19 cellular contexts compared by ENCODE assay signal in the genomic region with DNA sequence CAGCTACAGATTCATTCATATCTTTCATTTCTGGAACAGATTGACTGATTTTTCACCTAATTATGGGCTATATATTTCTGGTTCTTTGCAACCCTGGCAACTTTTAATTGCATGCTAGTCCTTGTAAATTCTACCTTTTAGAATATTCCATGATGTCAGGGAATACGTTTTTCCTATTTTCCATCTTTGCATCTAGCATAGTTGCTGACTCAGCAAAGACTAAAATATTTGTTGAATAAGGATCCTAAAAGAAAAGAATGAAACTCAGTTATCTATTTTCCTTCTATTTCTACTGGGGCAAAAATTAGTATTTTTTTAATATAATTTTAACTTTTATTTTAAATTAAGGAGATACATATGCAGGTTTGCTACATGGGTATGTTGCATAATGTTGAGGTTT.
DNase-seq lines count a peak whose midpoint lies in the region; ATAC-seq, FAIRE-seq and TF ChIP-seq lines count a peak whose summit lies in the region.
"Had no signal": no experiment of that assay in that cellular context is flagged by ENCODE, and none has a peak within 500 bp of the region (broad histone marks: within the 10 kb centered on the region; RNA-seq: fewer than 3 reads in every experiment).

No MANE protein-coding gene starts in this region.

- TF ChIP-seq EP300 in A549 (IDR thresholded peaks at IDR 0.05): no peak
- TF ChIP-seq EP300 in H1 (IDR thresholded peaks at IDR 0.05; ENCODE audit: borderline replicate concordance in 1 of 2, low read depth in 2 of 2, low read length in 2 of 2): no peak

- H3K36me3 ChIP-seq in IMR-90 (ENCODE audit: control insufficient read depth, insufficient read depth, low read length): no peaks in the 10 kb centered on the region
- H3K36me3 ChIP-seq in H1 (ENCODE audit: control insufficient read depth in 2 of 4, insufficient read depth in 4 of 4, low read length in 3 of 4): no peaks in the 10 kb centered on the region
- H3K36me3 ChIP-seq: BLaER1 treated with 17β-estradiol and CSF1 and Interleukin-3, amounts not matched to agents 10 nM and 100 nM had no signal

- no peak overlapping the region for H3K27ac ChIP-seq in A549
- no peak overlapping the region for H3K27ac ChIP-seq in IMR-90 (ENCODE audit: insufficient read depth, low read length)
- no peak overlapping the region for H3K27ac ChIP-seq in H1 (ENCODE audit: low read depth, low read length)
- H3K27ac ChIP-seq: BLaER1 treated with 17β-estradiol and CSF1 and Interleukin-3, amounts not matched to agents 10 nM and 100 nM; C4-2B had no signal

- H4K5ac ChIP-seq in IMR-90 (ENCODE audit: low read depth, low read length): no peak overlapping the region
- H4K5ac ChIP-seq in H1 (ENCODE audit: insufficient read length, low read depth, low read length): no peak overlapping the region

- H3K23ac ChIP-seq in IMR-90 (ENCODE audit: low read depth, low read length): no peak overlapping the region
- no peak overlapping the region for H3K23ac ChIP-seq in H1 (ENCODE audit: insufficient read length)

- BruUV-seq in IMR-90 (replicated peaks; lab: Mats Ljungman, UMichigan): no TSS peak

- no peak for ATAC-seq in A549
- no peak for ATAC-seq in IMR-90 (ENCODE audit: low read depth)
- no peak for ATAC-seq in left lobe of liver
- ATAC-seq: CD8-positive, alpha-beta T cell had no signal

- H3K9me1 ChIP-seq in IMR-90 (ENCODE audit: insufficient read depth, low read length): no peaks in the 10 kb centered on the region

- H4K20me1 ChIP-seq in IMR-90 (ENCODE audit: insufficient read depth, low read length) (no peaks in the 10 kb centered on the region), H1 (replicated peaks in 1 of 2; ENCODE audit: control insufficient read depth in 1 of 2, insufficient read depth in 2 of 2, low read length in 2 of 2) (no peaks in the 10 kb centered on the region)
- H4K20me1 ChIP-seq: BLaER1 treated with 17β-estradiol and CSF1 and Interleukin-3, amounts not matched to agents 10 nM and 100 nM had no signal

- H3K79me2 ChIP-seq in H1 (ENCODE audit: control insufficient read depth in 1 of 2, insufficient read depth in 2 of 2, low read length in 2 of 2): no peaks in the 10 kb centered on the region

- H3K79me1 ChIP-seq in IMR-90 (ENCODE audit: low read depth in 1 of 2, low read length in 2 of 2) (no peaks in the 10 kb centered on the region), H1 (ENCODE audit: low read depth, low read length) (no peaks in the 10 kb centered on the region)

- H2BK120ac ChIP-seq in IMR-90 (ENCODE audit: low read depth, low read length) (no peak overlapping the region), H1 (replicated peaks; ENCODE audit: low read depth, low read length) (no peak overlapping the region)

- H3K14ac ChIP-seq in IMR-90 (replicated peaks; ENCODE audit: low read depth, low read length) (no peak overlapping the region), H1 (ENCODE audit: insufficient read length) (no peak overlapping the region)

- H3K4me3 ChIP-seq in A549 (no peak overlapping the region), IMR-90 (ENCODE audit: insufficient read depth, low read depth, low read length) (no peak overlapping the region), H1 (ENCODE audit: extremely low read depth in 1 of 4, insufficient read depth in 2 of 4, low read depth in 3 of 4, low read length in 4 of 4) (no peak overlapping the region)
- H3K4me3 ChIP-seq: BLaER1 treated with 17β-estradiol and CSF1 and Interleukin-3, amounts not matched to agents 10 nM and 100 nM had no signal

- TF ChIP-seq CTCF in A549 (IDR thresholded peaks at IDR 0.05) (no peak), IMR-90 (conservative IDR thresholded peaks at IDR 0.05; ENCODE audit: low read depth, low read length) (no peak), H1 (IDR thresholded peaks at IDR 0.05; ENCODE audit: control extremely low read depth in 1 of 3, insufficient read depth in 1 of 3, low read depth in 1 of 3, low read length in 3 of 3) (no peak)

- no peak overlapping the region for H3K56ac ChIP-seq in IMR-90 (ENCODE audit: extremely low read depth, insufficient read depth, low read length)
- no peak overlapping the region for H3K56ac ChIP-seq in H1 (replicated peaks; ENCODE audit: insufficient read length, low read depth, low read length)

- no peak for TF ChIP-seq POLR2A in A549 (IDR thresholded peaks at IDR 0.05; ENCODE audit: low read length)
- TF ChIP-seq POLR2A in IMR-90 (IDR thresholded peaks at IDR 0.05; ENCODE audit: low read depth, low read length): no peak
- no peak for TF ChIP-seq POLR2A in H1 (IDR thresholded peaks at IDR 0.05; ENCODE audit: control extremely low read depth in 1 of 2, low read depth in 2 of 2, low read length in 2 of 2)

- H3K27me3 ChIP-seq in IMR-90 (ENCODE audit: control insufficient read depth, insufficient read depth, low read length) (no peaks in the 10 kb centered on the region), H1 (replicated peaks in 1 of 4; ENCODE audit: control insufficient read depth in 3 of 4, extremely low read depth in 1 of 4, insufficient read depth in 3 of 4, low read length in 3 of 4) (no peaks in the 10 kb centered on the region)
- H3K27me3 ChIP-seq: BLaER1 treated with 17β-estradiol and CSF1 and Interleukin-3, amounts not matched to agents 10 nM and 100 nM had no signal

- TF ChIP-seq RAD21 in A549 (conservative IDR thresholded peaks at IDR 0.05 in 1 of 2, IDR thresholded peaks at IDR 0.05 in 1 of 2): no peak
- TF ChIP-seq RAD21 in IMR-90 (IDR thresholded peaks at IDR 0.05; ENCODE audit: low read length): no peak
- TF ChIP-seq RAD21 in H1 (IDR thresholded peaks at IDR 0.05 in 1 of 2, conservative IDR thresholded peaks at IDR 0.05 in 1 of 2; ENCODE audit: low read depth in 2 of 2, low read length in 2 of 2): no peak

- no peak overlapping the region for H2BK20ac ChIP-seq in IMR-90 (ENCODE audit: low read depth, low read length)
- H2BK20ac ChIP-seq in H1 (ENCODE audit: low read length): no peak overlapping the region

- H3K4ac ChIP-seq in IMR-90 (ENCODE audit: low read depth, low read length) (no peak overlapping the region), H1 (replicated peaks; ENCODE audit: insufficient read length, low read depth, low read length) (no peak overlapping the region)

- H4K8ac ChIP-seq in IMR-90 (ENCODE audit: low read depth in 2 of 2, low read length in 2 of 2) (no peak overlapping the region), H1 (ENCODE audit: extremely low read depth, insufficient read depth, low read length) (no peak overlapping the region)

- H3K4me2 ChIP-seq in A549 (no peak overlapping the region), IMR-90 (ENCODE audit: low read depth, low read length) (no peak overlapping the region), H1 (ENCODE audit: insufficient read depth in 1 of 2, low read depth in 2 of 2, low read length in 2 of 2) (no peak overlapping the region)
- H3K4me2 ChIP-seq: BLaER1 treated with 17β-estradiol and CSF1 and Interleukin-3, amounts not matched to agents 10 nM and 100 nM had no signal

- intact Hi-C loops in IMR-90 (cut with micrococcal nuclease): no loop called here

- CTCF ChIA-PET in A549 (lab: Yijun Ruan, JAX): no interaction called here
- CTCF ChIA-PET in IMR-90 (lab: Yijun Ruan, JAX): no interaction called here
- CTCF ChIA-PET in H1 (lab: Charles Lee; ENCODE audit: partially characterized antibody): interaction anchor here (0.7 kb wide), 1 partner anchor 319 kb away, joined by 3 read pairs; no protein-coding TSS in a partner anchor

- peaks cover 22% of the 10 kb centered on the region for H3K4me1 ChIP-seq in A549
- no peaks in the 10 kb centered on the region for H3K4me1 ChIP-seq in IMR-90 (ENCODE audit: control insufficient read depth, insufficient read depth, low read length)
- peaks cover 0 to 7% (median 3%) of the 10 kb centered on the region in 4 experiments; a peak in 5 of 7 replicates for H3K4me1 ChIP-seq in H1 (replicated peaks in 1 of 4; ENCODE audit: control insufficient read depth in 3 of 4, insufficient read depth in 4 of 4, low read length in 3 of 4)
- H3K4me1 ChIP-seq: BLaER1 treated with 17β-estradiol and CSF1 and Interleukin-3, amounts not matched to agents 10 nM and 100 nM; Caco-2 had no signal

- POLR2A ChIA-PET in A549 (lab: Yijun Ruan, JAX) (no interaction called here), IMR-90 (lab: Charles Lee; ENCODE audit: unreplicated experiment) (no interaction called here), H1 (lab: Charles Lee; ENCODE audit: partially characterized antibody) (no interaction called here)

- H2AK5ac ChIP-seq in IMR-90 (ENCODE audit: low read depth, low read length) (no peak overlapping the region), H1 (ENCODE audit: low read depth, low read length) (no peak overlapping the region)

- H3K9ac ChIP-seq in IMR-90 (ENCODE audit: low read depth, low read length) (no peak overlapping the region), H1 (replicated peaks in 1 of 4; ENCODE audit: extremely low read depth in 1 of 4, low read depth in 3 of 4, low read length in 3 of 4) (no peak overlapping the region)
- H3K9ac ChIP-seq: BLaER1 treated with 17β-estradiol and CSF1 and Interleukin-3, amounts not matched to agents 10 nM and 100 nM had no signal

- H4K91ac ChIP-seq in IMR-90 (ENCODE audit: insufficient read depth, low read depth, low read length) (no peak overlapping the region), H1 (replicated peaks; ENCODE audit: insufficient read length, low read length) (no peak overlapping the region)

- peaks cover 2% of the 10 kb centered on the region; the same call in 1 of the 2 replicates for H3K23me2 ChIP-seq in H1 (ENCODE audit: low read depth, low read length)

- no peak overlapping the region for H2AFZ ChIP-seq in IMR-90 (replicated peaks; ENCODE audit: low read length, poor library complexity)
- no peak overlapping the region for H2AFZ ChIP-seq in H1 (ENCODE audit: low read length)

- H2BK12ac ChIP-seq in H1 (ENCODE audit: low read depth, low read length): 0 out of 2 replicates have a peak overlapping the region, but pooled peaks have one; percentile 43

- dilution Hi-C loops in IMR-90 (cut with HindIII; ENCODE audit: low sequenced_read_pairs, unreplicated experiment): no loop called here

- DNase-seq in A549 (ENCODE audit: low read depth in 1 of 2, low spot score in 1 of 2): no peak
- no peak for DNase-seq in IMR-90
- DNase-seq in H1 (ENCODE audit: low read depth in 1 of 2, low spot score in 2 of 2): no peak
- DNase-seq in HTR-8/SVneo (ENCODE audit: insufficient read length, low spot score): no peak
- no peak for DNase-seq in left lobe of liver (ENCODE audit: low spot score)
- DNase-seq: 8988T; AML-193; Caco-2; Calu3; CD4-positive, alpha-beta T cell; CD8-positive, alpha-beta T cell; DMS79 treated with DMSO at 0.1 percent for 48 hours; GF-D8 had no signal

- H3K18ac ChIP-seq in IMR-90 (ENCODE audit: low read depth, low read length): no peak overlapping the region
- no peak overlapping the region for H3K18ac ChIP-seq in H1 (ENCODE audit: extremely low read depth, low read length)

- WGBS in A549 (ENCODE audit: missing lambda C conversion rate): 19% methylated on average over 1 of the region's 1 CpG
- no CpG with 5 or more reads among the region's 1 CpG for WGBS in IMR-90 (ENCODE audit: extremely low coverage in 2 of 2, insufficient read length in 1 of 2), 2 experiments
- 100% methylated on average over 1 of the region's 1 CpG; no CpG with 5 or more reads in 1 of the 2 experiments for WGBS in H1 (ENCODE audit: extremely low coverage in 1 of 2, insufficient coverage in 1 of 2, insufficient read length in 1 of 2, insufficient replicate concordance in 2 of 2, low coverage in 1 of 2, low lambda C conversion rate in 2 of 2, missing lambda C conversion rate in 1 of 2), 2 experiments

- FAIRE-seq in A549 (lab: Jason Lieb, UNC) (no peak), H1 (lab: Jason Lieb, UNC) (no peak), HTR-8/SVneo (lab: Jason Lieb, UNC) (no peak)
- FAIRE-seq: A204.1, D721Med, G401.6, GM12891 had no signal

- no peaks in the 10 kb centered on the region for H3K9me3 ChIP-seq in A549
- no peaks in the 10 kb centered on the region for H3K9me3 ChIP-seq in IMR-90 (ENCODE audit: control insufficient read depth, insufficient read depth, low read length)
- H3K9me3 ChIP-seq in H1 (ENCODE audit: insufficient read depth in 2 of 2, low read depth in 1 of 2, low read length in 1 of 2): no peaks in the 10 kb centered on the region
- H3K9me3 ChIP-seq: BLaER1 treated with 17β-estradiol and CSF1 and Interleukin-3, amounts not matched to agents 10 nM and 100 nM; Caco-2 had no signal

- H2BK5ac ChIP-seq in IMR-90 (ENCODE audit: low read depth, low read length, poor library complexity, severe bottlenecking): no peak overlapping the region
- no peak overlapping the region for H2BK5ac ChIP-seq in H1 (ENCODE audit: low read depth, low read length)

- H2BK15ac ChIP-seq in IMR-90 (ENCODE audit: low read depth, low read length): no peak overlapping the region
- H2BK15ac ChIP-seq in H1 (ENCODE audit: low read length): no peak overlapping the region

- no peak overlapping the region for H2AK9ac ChIP-seq in IMR-90 (replicated peaks; ENCODE audit: low read depth, low read length, poor library complexity)

- in situ Hi-C loops in IMR-90 (cut with MboI; ENCODE audit: low sequenced_read_pairs): no loop called here
